8 cellular contexts compared by ENCODE assay signal in the genomic region with DNA sequence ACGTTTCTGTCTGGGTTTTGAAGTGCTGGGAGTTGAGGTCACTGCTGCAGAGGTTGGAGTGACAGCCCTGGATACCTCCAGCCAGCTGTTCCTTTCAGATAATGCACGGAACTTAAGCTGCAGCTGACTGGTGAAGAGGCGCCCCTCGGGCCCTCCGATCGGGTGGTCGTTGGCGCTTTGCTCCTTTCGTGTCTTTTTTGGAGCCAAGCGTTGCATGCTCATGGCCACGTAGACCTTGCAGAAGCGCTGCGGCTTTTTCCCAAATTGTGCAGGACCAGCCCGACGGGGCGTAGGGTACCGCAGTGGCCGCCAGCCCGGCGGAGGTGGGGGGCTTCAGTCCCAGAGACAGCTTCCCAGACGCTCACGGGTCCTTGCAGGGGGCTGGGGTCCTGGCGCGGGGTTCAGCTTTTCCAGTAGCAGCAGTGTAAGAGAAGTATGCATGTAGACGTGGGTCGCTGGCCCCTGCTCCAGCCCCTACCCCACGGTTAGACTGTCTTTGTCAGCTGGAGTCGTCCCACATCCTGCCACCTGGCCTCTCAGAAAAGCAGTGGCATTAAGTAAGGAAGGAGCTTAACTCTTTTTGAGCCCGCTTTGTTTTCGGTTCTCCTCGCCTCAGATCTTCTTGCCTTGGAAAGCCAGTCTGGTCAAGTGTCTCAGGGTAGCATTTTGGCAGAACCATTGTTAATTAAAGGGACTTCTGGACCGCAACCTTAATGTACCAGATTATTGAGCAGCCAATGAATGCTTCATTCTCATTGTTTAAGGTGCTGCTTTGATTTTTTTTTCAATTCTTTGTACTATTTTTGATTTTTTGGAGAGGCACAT. TPM values are rescaled to one million over a fixed set of nuclear protein-coding genes. Genes with fewer than 3 reads are reported as not detected.
DNase-seq lines count a peak whose midpoint lies in the region; ATAC-seq, FAIRE-seq and TF ChIP-seq lines count a peak whose summit lies in the region.

No MANE protein-coding gene starts in this region.

- H3K27ac ChIP-seq in Peyer's patch, result peak overlapping the region; percentile 96 to 98 (median 97)

- no peak for FAIRE-seq in HTR-8/SVneo (lab: Jason Lieb, UNC)

- peaks cover 39% of the 10 kb centered on the region for H3K27me3 Mint-ChIP-seq in brain

- peaks cover 0 to 7% (median 0%) of the 10 kb centered on the region in 3 donors for H3K36me3 ChIP-seq in Peyer's patch

- peaks cover 56% of the 10 kb centered on the region for H3K4me1 Mint-ChIP-seq in brain

- peaks cover 0 to 21% (median 10%) of the 10 kb centered on the region in 4 donors for H3K4me1 ChIP-seq in Peyer's patch

- DNase-seq in GM12864 (ENCODE audit: low read depth) (no peak), Peyer's patch (peak in 2 of 3 donors; percentile 85), iPS-NIHi7 (ENCODE audit: extremely low spot score) (peak; percentile 19), HTR-8/SVneo (ENCODE audit: insufficient read length, low spot score) (no peak)
- peak; percentile 65 for DNase-seq in stimulated activated CD8-positive, alpha-beta memory T cell treated with anti-CD3 and anti-CD28 coated beads, Interleukin-4, amount 100 ng/mL, for 48 hours

- H3K27me3 ChIP-seq in Peyer's patch, result no peaks in the 10 kb centered on the region

- no peaks in the 10 kb centered on the region for H3K9me3 ChIP-seq in Peyer's patch

- peak overlapping the region; percentile 66 to 85 (median 76) for H3K27ac Mint-ChIP-seq in brain

- peaks cover 11% of the 10 kb centered on the region for H3K36me3 Mint-ChIP-seq in brain

- H3K9me3 Mint-ChIP-seq in brain, result peaks cover 0 to 6% (median 0%) of the 10 kb centered on the region in 5 experiments

- ATAC-seq in HG02852 (IDR thresholded peaks at IDR 0.05; ENCODE audit: unreplicated experiment), result peak; percentile 3
- no peak for ATAC-seq in GM18498 (IDR thresholded peaks at IDR 0.05; ENCODE audit: unreplicated experiment)

- TF ChIP-seq POLR2A in Peyer's patch (IDR thresholded peaks at IDR 0.05), result no peak

- TF ChIP-seq CTCF in GM12864 (IDR thresholded peaks at IDR 0.05; ENCODE audit: low read depth, low read length, missing control alignments), result no peak
- peak in 1 of 6 experiments; percentile 3 for TF ChIP-seq CTCF in Peyer's patch (IDR thresholded peaks at IDR 0.05)
- TF ChIP-seq CTCF in brain (conservative IDR thresholded peaks at IDR 0.05), result no peak

- H3K4me3 Mint-ChIP-seq in brain, result peak overlapping the region; percentile 87 to 96 (median 92)

- H3K4me3 ChIP-seq in GM12864 (ENCODE audit: low read depth, low read length) (peak overlapping the region; percentile 80), Peyer's patch (peak overlapping the region; percentile 85 to 90 (median 87))

RNA-seq across cellular contexts. Expression of a gene that starts 0.8 kb away (rescaled TPM):
- 10 to 100 TPM; 19.3 to 66.8 (median 30.6) TPM for total RNA-seq in Peyer's patch
- polyA plus RNA-seq in brain (ENCODE audit: insufficient read depth, low read depth, low replicate concordance), result 2.1 TPM

Comparison
In these comparisons a context has a peak if more than half of its experiments do, and no peak if none do; other contexts are left out.
1. DNase-seq: peak in Peyer's patch (2 of 3), iPS-NIHi7 (single experiment) and stimulated activated CD8-positive, alpha-beta memory T cell treated with anti-CD3 and anti-CD28 coated beads, Interleukin-4, amount 100 ng/mL, for 48 hours (single experiment); none in GM12864 (single experiment) and HTR-8/SVneo (single experiment).